Comparison of ENCODE assay signal across 24 cellular contexts in the genomic region with DNA sequence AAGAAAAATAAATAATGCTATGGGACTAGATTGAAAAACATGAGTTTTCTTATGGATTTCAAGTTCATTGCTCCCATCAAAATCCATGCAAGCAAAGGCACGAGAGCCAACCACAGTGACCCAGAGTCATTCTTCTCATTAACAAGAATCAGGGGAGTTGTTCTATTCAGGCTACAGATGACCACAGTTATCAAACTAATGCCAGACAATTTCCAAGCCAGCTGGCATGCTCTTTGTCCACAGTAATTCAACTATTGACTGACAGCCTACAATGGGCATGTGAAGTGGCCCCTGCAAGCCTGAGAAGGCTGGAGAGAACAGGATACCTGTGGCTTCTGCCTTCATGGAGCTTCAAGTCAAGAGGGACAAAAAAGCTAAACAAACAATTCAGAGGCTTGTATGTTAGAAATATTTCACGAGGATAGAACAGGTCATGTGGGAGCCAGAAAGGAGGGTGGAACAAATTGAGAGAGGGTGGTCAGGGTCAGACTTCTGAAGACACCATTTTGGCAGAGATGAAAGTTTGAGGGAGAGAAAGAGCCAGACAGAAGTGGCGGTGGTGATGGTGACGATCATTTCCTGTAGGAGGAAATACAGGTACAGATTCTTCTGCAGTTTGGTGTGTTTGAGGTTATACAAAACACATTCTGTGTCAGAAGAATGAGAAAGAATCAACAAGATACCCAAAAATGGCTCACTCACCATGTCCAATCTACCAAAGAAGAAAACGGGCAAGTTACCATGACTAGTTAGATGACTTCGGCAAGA.
DNase-seq lines count a peak whose midpoint lies in the region; FAIRE-seq and TF ChIP-seq lines count a peak whose summit lies in the region.
"Had no signal": no experiment of that assay in that cellular context is flagged by ENCODE, and none has a peak within 500 bp of the region (broad histone marks: within the 10 kb centered on the region; RNA-seq: fewer than 3 reads in every experiment).

No MANE protein-coding gene starts in this region.

- TF ChIP-seq EP300 in H1 (IDR thresholded peaks at IDR 0.05; ENCODE audit: borderline replicate concordance in 1 of 2, low read depth in 2 of 2, low read length in 2 of 2): no peak

- no peak overlapping the region for H2BK5ac ChIP-seq in H1 (ENCODE audit: low read depth, low read length)

- whole genome bisulfite sequencing in H1 (ENCODE audit: extremely low coverage in 1 of 2, insufficient coverage in 1 of 2, insufficient read length in 1 of 2, insufficient replicate concordance in 2 of 2, low coverage in 1 of 2, low lambda C conversion rate in 2 of 2, missing lambda C conversion rate in 1 of 2), 2 experiments: 85% methylated on average over 6 of the region's 6 CpGs; no CpG with 5 or more reads in 1 of the 2 experiments

- H4K8ac ChIP-seq in H1 (ENCODE audit: extremely low read depth, insufficient read depth, low read length): no peak overlapping the region; the same call in 1 of the 2 replicates

- H2AK5ac ChIP-seq in H1 (ENCODE audit: low read depth, low read length): no peak overlapping the region

- H3K23ac ChIP-seq in H1 (ENCODE audit: insufficient read length): no peak overlapping the region

- no peak overlapping the region for H2BK12ac ChIP-seq in H1 (ENCODE audit: low read depth, low read length)

- no peak overlapping the region for H4K5ac ChIP-seq in H1 (ENCODE audit: insufficient read length, low read depth, low read length)

- TF ChIP-seq POLR2A in H1 (IDR thresholded peaks at IDR 0.05; ENCODE audit: control extremely low read depth in 1 of 2, low read depth in 2 of 2, low read length in 2 of 2): no peak

- CTCF ChIA-PET in activated CD4-positive, alpha-beta memory T cell treated with anti-CD3 and anti-CD28 coated beads for 36 hours (lab: Charles Lee): no interaction called here
- CTCF ChIA-PET in H1 (lab: Charles Lee; ENCODE audit: partially characterized antibody): interaction anchor here (0.6 kb wide), 1 partner anchor 21 kb away, joined by 4 read pairs; no protein-coding TSS in a partner anchor

- no peak overlapping the region for H3K9ac ChIP-seq in H1 (replicated peaks in 1 of 4; ENCODE audit: extremely low read depth in 1 of 4, low read depth in 3 of 4, low read length in 3 of 4)

- H3K27ac Mint-ChIP-seq in activated naive CD4-positive, alpha-beta T cell treated with anti-CD3 and anti-CD28 coated beads, Interleukin-2, amount 50 U/mL, for 24 hours: peak overlapping the region; percentile 30
- peak overlapping the region; percentile 50 for H3K27ac Mint-ChIP-seq in activated CD4-positive, alpha-beta memory T cell treated with anti-CD3 and anti-CD28 coated beads for 36 hours
- H3K27ac Mint-ChIP-seq: nephron had no signal

- no peaks in the 10 kb centered on the region for H4K20me1 ChIP-seq in H1 (replicated peaks in 1 of 2; ENCODE audit: control insufficient read depth in 1 of 2, insufficient read depth in 2 of 2, low read length in 2 of 2)

- H4K91ac ChIP-seq in H1 (replicated peaks; ENCODE audit: insufficient read length, low read length): no peak overlapping the region

- peaks cover 4 to 16% of the 10 kb centered on the region in 2 experiments; a peak in 3 of 4 replicates for H3K9me3 ChIP-seq in H1 (ENCODE audit: insufficient read depth in 2 of 2, low read depth in 1 of 2, low read length in 1 of 2)
- H3K9me3 ChIP-seq: HAP-1, pancreas, suprapubic skin, uterus had no signal

- H3K27me3 ChIP-seq in H1 (replicated peaks in 1 of 4; ENCODE audit: control insufficient read depth in 3 of 4, extremely low read depth in 1 of 4, insufficient read depth in 3 of 4, low read length in 3 of 4): no peaks in the 10 kb centered on the region
- H3K27me3 ChIP-seq: foreskin keratinocyte, pancreas, right atrium auricular region, suprapubic skin, uterus had no signal

- TF ChIP-seq CTCF in H1 (IDR thresholded peaks at IDR 0.05; ENCODE audit: control extremely low read depth in 1 of 3, insufficient read depth in 1 of 3, low read depth in 1 of 3, low read length in 3 of 3): no peak

- peak overlapping the region; percentile 10 for H2BK120ac ChIP-seq in H1 (replicated peaks; ENCODE audit: low read depth, low read length)

- H3K9me3 Mint-ChIP-seq in activated naive CD4-positive, alpha-beta T cell treated with anti-CD3 and anti-CD28 coated beads, Interleukin-2, amount 50 U/mL, for 24 hours: peaks cover 13% of the 10 kb centered on the region
- H3K9me3 Mint-ChIP-seq in activated CD4-positive, alpha-beta memory T cell treated with anti-CD3 and anti-CD28 coated beads for 36 hours: peaks cover 19% of the 10 kb centered on the region

- POLR2A ChIA-PET in activated CD4-positive, alpha-beta memory T cell treated with anti-CD3 and anti-CD28 coated beads for 36 hours (lab: Charles Lee): no interaction called here
- POLR2A ChIA-PET in H1 (lab: Charles Lee; ENCODE audit: partially characterized antibody): no interaction called here

- H3K14ac ChIP-seq in H1 (ENCODE audit: insufficient read length): no peak overlapping the region

- no peak overlapping the region for H3K4me2 ChIP-seq in H1 (ENCODE audit: insufficient read depth in 1 of 2, low read depth in 2 of 2, low read length in 2 of 2)

- no peaks in the 10 kb centered on the region for H3K4me1 ChIP-seq in H1 (replicated peaks in 1 of 4; ENCODE audit: control insufficient read depth in 3 of 4, insufficient read depth in 4 of 4, low read length in 3 of 4)
- H3K4me1 ChIP-seq: foreskin keratinocyte, HAP-1, pancreas, right atrium auricular region, suprapubic skin, uterus had no signal

- no peaks in the 10 kb centered on the region; a peak in 1 of 8 replicates for H3K36me3 ChIP-seq in H1 (ENCODE audit: control insufficient read depth in 2 of 4, insufficient read depth in 4 of 4, low read length in 3 of 4)
- H3K36me3 ChIP-seq: HAP-1, pancreas, right atrium auricular region, suprapubic skin, uterus had no signal

- H3K4me3 ChIP-seq in H1 (ENCODE audit: extremely low read depth in 1 of 4, insufficient read depth in 2 of 4, low read depth in 3 of 4, low read length in 4 of 4): no peak overlapping the region
- H3K4me3 ChIP-seq: GM12878, HAP-1, pancreas, right atrium auricular region, SK-N-MC, suprapubic skin, uterus had no signal

- intact Hi-C loops in activated CD4-positive, alpha-beta memory T cell treated with anti-CD3 and anti-CD28 coated beads for 36 hours (cut with micrococcal nuclease): no loop called here

- H3K4me1 Mint-ChIP-seq in activated naive CD4-positive, alpha-beta T cell treated with anti-CD3 and anti-CD28 coated beads, Interleukin-2, amount 50 U/mL, for 24 hours: peaks cover 38% of the 10 kb centered on the region
- peaks cover 12% of the 10 kb centered on the region for H3K4me1 Mint-ChIP-seq in activated CD4-positive, alpha-beta memory T cell treated with anti-CD3 and anti-CD28 coated beads for 36 hours (ENCODE audit: low read depth)

- no peak overlapping the region for H3K56ac ChIP-seq in H1 (replicated peaks; ENCODE audit: insufficient read length, low read depth, low read length)

- H3K36me3 Mint-ChIP-seq in activated naive CD4-positive, alpha-beta T cell treated with anti-CD3 and anti-CD28 coated beads, Interleukin-2, amount 50 U/mL, for 24 hours: peaks cover 11% of the 10 kb centered on the region
- H3K36me3 Mint-ChIP-seq in activated CD4-positive, alpha-beta memory T cell treated with anti-CD3 and anti-CD28 coated beads for 36 hours: peaks cover 7% of the 10 kb centered on the region

- H2BK15ac ChIP-seq in H1 (ENCODE audit: low read length): 0 out of 2 replicates have a peak overlapping the region, but pooled peaks have one; percentile 65

- H3K23me2 ChIP-seq in H1 (ENCODE audit: low read depth, low read length): no peaks in the 10 kb centered on the region; the same call in 1 of the 2 replicates

- H3K4me3 Mint-ChIP-seq in activated naive CD4-positive, alpha-beta T cell treated with anti-CD3 and anti-CD28 coated beads, Interleukin-2, amount 50 U/mL, for 24 hours: peak overlapping the region; percentile 0
- no peak overlapping the region for H3K4me3 Mint-ChIP-seq in activated CD4-positive, alpha-beta memory T cell treated with anti-CD3 and anti-CD28 coated beads for 36 hours
- H3K4me3 Mint-ChIP-seq: nephron had no signal

- no peak for FAIRE-seq in H1 (lab: Jason Lieb, UNC)
- FAIRE-seq: astrocyte, GM12878, pancreas had no signal

- H3K79me2 ChIP-seq in H1 (ENCODE audit: control insufficient read depth in 1 of 2, insufficient read depth in 2 of 2, low read length in 2 of 2): no peaks in the 10 kb centered on the region

- H3K79me1 ChIP-seq in H1 (ENCODE audit: low read depth, low read length): no peaks in the 10 kb centered on the region

- no peak for DNase-seq in activated naive CD4-positive, alpha-beta T cell (lab: John Stamatoyannopoulos, UW)
- peak; percentile 23 for DNase-seq in activated CD4-positive, alpha-beta memory T cell treated with anti-CD3 and anti-CD28 coated beads for 36 hours
- no peak for DNase-seq in H1 (ENCODE audit: low read depth in 1 of 2, low spot score in 2 of 2)
- DNase-seq in hippocampal formation (lab: John Stamatoyannopoulos, UW): no peak
- DNase-seq in NCI-H1092 (lab: John Stamatoyannopoulos, UW): no peak
- no peak for DNase-seq in D341Med (ENCODE audit: low spot score)
- DNase-seq: activated effector memory CD4-positive, alpha-beta T cell treated with anti-CD3 and anti-CD28 coated beads, Interleukin-2, amount 50 U/mL, for 16 hours; DMS79; erythroblast; foreskin keratinocyte; IMR-90; NCI-H1436; NCI-H2107; NK-92 treated with Interleukin-12 subunit alpha and Interleukin-12 subunit beta, amount 100 ng/mL, for 24 hours; pancreas; uterus had no signal

- no peak overlapping the region for H3K27ac ChIP-seq in H1 (ENCODE audit: low read depth, low read length)
- H3K27ac ChIP-seq: foreskin keratinocyte, pancreas, right atrium auricular region, SK-N-MC, suprapubic skin, uterus had no signal

- TF ChIP-seq RAD21 in H1 (IDR thresholded peaks at IDR 0.05 in 1 of 2, conservative IDR thresholded peaks at IDR 0.05 in 1 of 2; ENCODE audit: low read depth in 2 of 2, low read length in 2 of 2): no peak

- no peak overlapping the region for H2BK20ac ChIP-seq in H1 (ENCODE audit: low read length)

- no peak overlapping the region for H2AFZ ChIP-seq in H1 (ENCODE audit: low read length)

- H3K18ac ChIP-seq in H1 (ENCODE audit: extremely low read depth, low read length): no peak overlapping the region

- H3K27me3 Mint-ChIP-seq in activated naive CD4-positive, alpha-beta T cell treated with anti-CD3 and anti-CD28 coated beads, Interleukin-2, amount 50 U/mL, for 24 hours: no peaks in the 10 kb centered on the region
- peaks cover 1% of the 10 kb centered on the region for H3K27me3 Mint-ChIP-seq in activated CD4-positive, alpha-beta memory T cell treated with anti-CD3 and anti-CD28 coated beads for 36 hours

- no peak overlapping the region for H3K4ac ChIP-seq in H1 (replicated peaks; ENCODE audit: insufficient read length, low read depth, low read length)

TF ChIP-seq in H1, 55 proteins besides CTCF, POLR2A, EP300 and RAD21:
- TF ChIP-seq CEBPB (IDR thresholded peaks at IDR 0.05; ENCODE audit: low read depth, low read length): no peak
- no peak for TF ChIP-seq SP1 (IDR thresholded peaks at IDR 0.05; ENCODE audit: low read depth, low read length)
